ENCODE assay signal across 29 cellular contexts in genomic region chr2:231201475-231201814, GRCh38. TPM values are rescaled to one million over a fixed set of nuclear protein-coding genes. Genes with fewer than 3 reads are reported as not detected.
DNase-seq lines count a peak whose midpoint lies in the region; ATAC-seq, FAIRE-seq and TF ChIP-seq lines count a peak whose summit lies in the region.
"Had no signal": no experiment of that assay in that cellular context is flagged by ENCODE, and none has a peak within 500 bp of the region (broad histone marks: within the 10 kb centered on the region; RNA-seq: fewer than 3 reads in every experiment).

No MANE protein-coding gene starts in this region.

- H3K27ac ChIP-seq in astrocyte (ENCODE audit: low read depth, low read length) (no peak overlapping the region), gastroesophageal sphincter (peak overlapping the region; percentile 16 to 96 (median 80))
- H3K27ac ChIP-seq: BLaER1 treated with 17β-estradiol and CSF1 and Interleukin-3, amounts not matched to agents 10 nM and 100 nM; spleen; upper lobe of right lung had no signal

- H3K36me3 ChIP-seq in astrocyte (ENCODE audit: insufficient read depth, low read length) = no peaks in the 10 kb centered on the region
- H3K36me3 ChIP-seq in gastroesophageal sphincter = peaks cover 0 to 8% of the 10 kb centered on the region in 2 donors
- H3K36me3 ChIP-seq: BLaER1 treated with 17β-estradiol and CSF1 and Interleukin-3, amounts not matched to agents 10 nM and 100 nM; spleen; upper lobe of right lung had no signal

- TF ChIP-seq EP300 in gastroesophageal sphincter (IDR thresholded peaks at IDR 0.05) = no peak

- WGBS in gastroesophageal sphincter (ENCODE audit: low coverage in 1 of 2), 2 donors = 56 to 68% methylated on average over 4 of the region's 4 CpGs

- H3K9me3 Mint-ChIP-seq in astrocyte (ENCODE audit: unreplicated experiment) = peaks cover 5% of the 10 kb centered on the region
- H3K9me3 Mint-ChIP-seq in stimulated activated memory B cell treated with anti-CD40 and anti-IgM and Interleukin-4, amounts not matched to agents 10 μg/mL and 1 μg/mL and 100 μg/mL, for 72 hours = no peaks in the 10 kb centered on the region
- H3K9me3 Mint-ChIP-seq: naive B cell had no signal

- no peak overlapping the region for H3K9ac ChIP-seq in astrocyte (ENCODE audit: low read length)
- H3K9ac ChIP-seq: BLaER1 treated with 17β-estradiol and CSF1 and Interleukin-3, amounts not matched to agents 10 nM and 100 nM had no signal

- TF ChIP-seq CTCF in astrocyte (IDR thresholded peaks at IDR 0.05; ENCODE audit: insufficient read depth, low read depth, low read length) = no peak
- no peak for TF ChIP-seq CTCF in gastroesophageal sphincter (IDR thresholded peaks at IDR 0.05)

- H3K27me3 ChIP-seq in astrocyte (ENCODE audit: insufficient read depth, low read length) = no peaks in the 10 kb centered on the region
- H3K27me3 ChIP-seq in gastroesophageal sphincter = no peaks in the 10 kb centered on the region
- H3K27me3 ChIP-seq: BLaER1 treated with 17β-estradiol and CSF1 and Interleukin-3, amounts not matched to agents 10 nM and 100 nM; spleen; upper lobe of right lung had no signal

- H2AFZ ChIP-seq in astrocyte (ENCODE audit: low read depth, low read length) = no peak overlapping the region

- peak overlapping the region; percentile 97 for H3K4me2 ChIP-seq in astrocyte (ENCODE audit: low read length)

- no peak for ATAC-seq in gastroesophageal sphincter
- ATAC-seq in stimulated activated memory B cell treated with anti-CD40 and anti-IgM and Interleukin-4, amounts not matched to agents 10 μg/mL and 1 μg/mL and 100 μg/mL, for 72 hours = no peak
- no peak for ATAC-seq in HG03095 (IDR thresholded peaks at IDR 0.05; ENCODE audit: unreplicated experiment)
- ATAC-seq: activated CD8-positive, alpha-beta memory T cell treated with anti-CD3 and anti-CD28 coated beads, Interleukin-2, amount 10 ng/mL, durations not matched to agents 7 days and 5 days; HCT116; left ventricle myocardium superior; upper lobe of right lung; WTC11 had no signal

- peaks cover 16% of the 10 kb centered on the region for H3K36me3 Mint-ChIP-seq in astrocyte (ENCODE audit: low read depth, unreplicated experiment)
- H3K36me3 Mint-ChIP-seq in stimulated activated memory B cell treated with anti-CD40 and anti-IgM and Interleukin-4, amounts not matched to agents 10 μg/mL and 1 μg/mL and 100 μg/mL, for 72 hours = peaks cover 16% of the 10 kb centered on the region
- H3K36me3 Mint-ChIP-seq: activated CD8-positive, alpha-beta memory T cell treated with anti-CD3 and anti-CD28 coated beads, Interleukin-2, amount 10 ng/mL, durations not matched to agents 7 days and 5 days; naive B cell had no signal

- no peak overlapping the region for H3K27ac Mint-ChIP-seq in astrocyte (ENCODE audit: unreplicated experiment)
- no peak overlapping the region for H3K27ac Mint-ChIP-seq in stimulated activated memory B cell treated with anti-CD40 and anti-IgM and Interleukin-4, amounts not matched to agents 10 μg/mL and 1 μg/mL and 100 μg/mL, for 72 hours
- H3K27ac Mint-ChIP-seq: activated CD8-positive, alpha-beta memory T cell treated with anti-CD3 and anti-CD28 coated beads, Interleukin-2, amount 10 ng/mL, durations not matched to agents 7 days and 5 days; mesothelial cell of epicardium; naive B cell; WTC11 had no signal

- FAIRE-seq in astrocyte (lab: Jason Lieb, UNC) = no peak
- FAIRE-seq: GM18507 had no signal

- H3K9me3 ChIP-seq in astrocyte (ENCODE audit: insufficient read depth, low read depth, low read length) (no peaks in the 10 kb centered on the region), gastroesophageal sphincter (no peaks in the 10 kb centered on the region)
- H3K9me3 ChIP-seq: spleen, upper lobe of right lung had no signal

- TF ChIP-seq POLR2A in gastroesophageal sphincter (IDR thresholded peaks at IDR 0.05) = no peak

- H3K4me1 Mint-ChIP-seq in astrocyte (ENCODE audit: low read depth, unreplicated experiment) = peaks cover 18% of the 10 kb centered on the region
- H3K4me1 Mint-ChIP-seq in stimulated activated memory B cell treated with anti-CD40 and anti-IgM and Interleukin-4, amounts not matched to agents 10 μg/mL and 1 μg/mL and 100 μg/mL, for 72 hours = peaks cover 17% of the 10 kb centered on the region

- H3K4me3 ChIP-seq in astrocyte (ENCODE audit: insufficient read depth, low read depth, low read length) = no peak overlapping the region
- H3K4me3 ChIP-seq in gastroesophageal sphincter = peak overlapping the region; percentile 13 to 83
- H3K4me3 ChIP-seq: BLaER1 treated with 17β-estradiol and CSF1 and Interleukin-3, amounts not matched to agents 10 nM and 100 nM; spleen; upper lobe of right lung had no signal

- DNase-seq in M059J (ENCODE audit: low read depth) (peak; percentile 50), astrocyte (ENCODE audit: low read depth) (peak; percentile 19), cerebellum (ENCODE audit: low spot score) (no peak)
- no peak for DNase-seq in stimulated activated naive CD4-positive, alpha-beta T cell treated with Interleukin-2 at 50 U/mL for 16 hours (lab: John Stamatoyannopoulos, UW)
- DNase-seq: activated CD8-positive, alpha-beta memory T cell treated with anti-CD3 and anti-CD28 coated beads, Interleukin-2, amount 10 ng/mL, durations not matched to agents 7 days and 5 days; activated naive CD4-positive, alpha-beta T cell; activated T-cell treated with anti-CD3 and anti-CD28 coated beads, Interleukin-2, amount 50 U/mL, for 48 hours; amygdala; DMS53; left ventricle myocardium superior; naive B cell; NCI-H1048; NCI-H1694; NCI-H510A treated with DMSO at 0.1 percent for 48 hours; Right ventricle myocardium superior; spleen; stimulated activated CD4-positive, alpha-beta T cell treated with anti-CD3 and anti-CD28 coated beads, Interleukin-2, amount 100 ng/mL, for 48 hours; substantia nigra; SW 1271; T-helper 9 cell; upper lobe of right lung had no signal

- H3K27me3 Mint-ChIP-seq in astrocyte (ENCODE audit: low read depth, unreplicated experiment) = no peaks in the 10 kb centered on the region
- no peaks in the 10 kb centered on the region for H3K27me3 Mint-ChIP-seq in stimulated activated memory B cell treated with anti-CD40 and anti-IgM and Interleukin-4, amounts not matched to agents 10 μg/mL and 1 μg/mL and 100 μg/mL, for 72 hours

- peaks cover 48% of the 10 kb centered on the region for H4K20me1 ChIP-seq in astrocyte (ENCODE audit: insufficient read depth, low read length)
- H4K20me1 ChIP-seq: BLaER1 treated with 17β-estradiol and CSF1 and Interleukin-3, amounts not matched to agents 10 nM and 100 nM had no signal

- peaks cover 26% of the 10 kb centered on the region for H3K4me1 ChIP-seq in astrocyte (ENCODE audit: insufficient read depth, low read length)
- peaks cover 0 to 83% (median 0%) of the 10 kb centered on the region in 3 donors for H3K4me1 ChIP-seq in gastroesophageal sphincter

- peaks cover 63% of the 10 kb centered on the region for H3K79me2 ChIP-seq in astrocyte (ENCODE audit: insufficient read depth, low read length)

- peak overlapping the region; percentile 51 for H3K4me3 Mint-ChIP-seq in astrocyte (ENCODE audit: unreplicated experiment)
- peak overlapping the region; percentile 14 for H3K4me3 Mint-ChIP-seq in stimulated activated memory B cell treated with anti-CD40 and anti-IgM and Interleukin-4, amounts not matched to agents 10 μg/mL and 1 μg/mL and 100 μg/mL, for 72 hours
- H3K4me3 Mint-ChIP-seq: activated CD8-positive, alpha-beta memory T cell treated with anti-CD3 and anti-CD28 coated beads, Interleukin-2, amount 10 ng/mL, durations not matched to agents 7 days and 5 days; mesothelial cell of epicardium; WTC11 had no signal

RNA-seq across cellular contexts. Expression of gene ARMC9, which starts 3.0 kb away (rescaled TPM):
- total RNA-seq in M059J (2014; rRNA removed; shearing (Covaris generic)) = 48.5 and 68.2 TPM in 2 replicates
- total RNA-seq in astrocyte (42.7 and 52.4 TPM in 2 replicates), gastroesophageal sphincter (100 to 1,000 TPM in 3 of 4 donors, 10 to 100 TPM in 1; 69.6 to 298 (median 152) TPM), cerebellum (27.7 TPM)

Comparison
In these comparisons a context has a peak if more than half of its experiments do, and no peak if none do; other contexts are left out.
1. DNase-seq: peak in M059J (single experiment) and astrocyte (single experiment); none in cerebellum (single experiment) and stimulated activated naive CD4-positive, alpha-beta T cell treated with Interleukin-2 at 50 U/mL for 16 hours (single experiment).